ENCODE assay signal across 1 cellular context in genomic region chr17:19295478-19296200, GRCh38.
TF ChIP-seq lines count a peak whose summit lies in the region.

No MANE protein-coding gene starts in this region.

TF ChIP-seq in K562, 482 proteins besides CTCF, POLR2A, EP300 and RAD21 (continued from another document):
- TF ChIP-seq TRIM25 (IDR thresholded peaks at IDR 0.05; ENCODE audit: borderline replicate concordance) (no peak), CCAR2 (IDR thresholded peaks at IDR 0.05; ENCODE audit: low read depth, low read length) (no peak), FOSL1 (tag; conservative IDR thresholded peaks at IDR 0.05) (0 out of 2 replicates have a peak, but pooled peaks have one; percentile 25), PCBP1 (IDR thresholded peaks at IDR 0.05; ENCODE audit: low read depth, low read length, poor library complexity, severe bottlenecking) (no peak), FUS (optimal IDR thresholded peaks at IDR 0.05; ENCODE audit: low read depth, low read length) (no peak), SNAPC5 (CRISPR knock-in tag; IDR thresholded peaks at IDR 0.05) (no peak), MAZ (CRISPR knock-in tag; conservative IDR thresholded peaks at IDR 0.05 in 1 of 2, IDR thresholded peaks at IDR 0.05 in 1 of 2) (no peak), SPI1 (IDR thresholded peaks at IDR 0.05; ENCODE audit: borderline replicate concordance, low read depth, low read length) (peak; percentile 67), ZNF134 (CRISPR knock-in tag; conservative IDR thresholded peaks at IDR 0.05) (0 out of 2 replicates have a peak, but pooled peaks have one; percentile 32), NELFE (IDR thresholded peaks at IDR 0.05; ENCODE audit: insufficient read depth, insufficient read length) (no peak), LARP7 (IDR thresholded peaks at IDR 0.05) (no peak), ZHX1 (conservative IDR thresholded peaks at IDR 0.05; ENCODE audit: low read length) (no peak)
